Comparison of ENCODE assay signal across 1 cellular context in the genomic region with DNA sequence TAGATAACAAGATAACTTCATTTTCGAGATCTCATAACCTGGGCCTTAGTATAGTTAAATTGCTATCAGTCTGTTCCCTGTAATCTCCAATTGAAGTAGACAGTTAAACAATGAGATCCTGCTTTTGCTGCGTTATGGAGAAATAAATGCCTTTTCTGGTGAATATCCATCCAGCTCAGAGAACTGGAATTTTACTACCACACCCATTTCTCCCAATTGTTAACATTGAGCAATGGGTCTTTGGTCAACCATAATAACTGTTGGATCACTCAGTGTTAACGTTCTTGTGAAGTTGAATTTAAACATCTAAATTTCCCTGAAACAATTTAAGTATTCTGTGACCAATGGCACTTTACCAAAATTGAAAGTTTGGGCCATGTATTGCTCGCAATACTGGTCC.
A peak's percentile ranks its signal among the peaks of the same experiment; 100 is the strongest.
TF ChIP-seq lines count a peak whose summit lies in the region.

No MANE protein-coding gene starts in this region.

TF ChIP-seq in HepG2, 621 proteins besides CTCF, POLR2A, EP300 and RAD21:
- no peak for TF ChIP-seq ZNF496 (CRISPR knock-in tag; IDR thresholded peaks at IDR 0.05; ENCODE audit: insufficient replicate concordance)
- no peak for TF ChIP-seq NR2F2 (IDR thresholded peaks at IDR 0.05; ENCODE audit: borderline replicate concordance, low read depth)
- TF ChIP-seq REXO4 (CRISPR knock-in tag; IDR thresholded peaks at IDR 0.05; ENCODE audit: borderline replicate concordance) = no peak
- TF ChIP-seq ZNF619 (CRISPR knock-in tag; IDR thresholded peaks at IDR 0.05) = no peak
- TF ChIP-seq ZNF773 (CRISPR knock-in tag; IDR thresholded peaks at IDR 0.05; ENCODE audit: borderline replicate concordance) = no peak
- 0 out of 2 replicates have a peak, but pooled peaks have one; percentile 24 for TF ChIP-seq RBFOX2 (IDR thresholded peaks at IDR 0.05; ENCODE audit: low read depth, low read length)
- TF ChIP-seq SMAD9 (CRISPR knock-in tag; IDR thresholded peaks at IDR 0.05) = no peak
- no peak for TF ChIP-seq SOX13 (IDR thresholded peaks at IDR 0.05)
- 0 out of 4 replicates have a peak, but pooled peaks of 1 of the 2 experiments have one; percentile 26 for TF ChIP-seq SOX13 (CRISPR knock-in tag; conservative IDR thresholded peaks at IDR 0.05 in 1 of 2, IDR thresholded peaks at IDR 0.05 in 1 of 2)
- no peak for TF ChIP-seq TAF1 (CRISPR knock-in tag; IDR thresholded peaks at IDR 0.05)
- no peak for TF ChIP-seq ZNF674 (CRISPR knock-in tag; IDR thresholded peaks at IDR 0.05; ENCODE audit: low read depth)
- TF ChIP-seq CEBPG (CRISPR knock-in tag; IDR thresholded peaks at IDR 0.05) = peak; percentile 53
- TF ChIP-seq, protein P1, sequence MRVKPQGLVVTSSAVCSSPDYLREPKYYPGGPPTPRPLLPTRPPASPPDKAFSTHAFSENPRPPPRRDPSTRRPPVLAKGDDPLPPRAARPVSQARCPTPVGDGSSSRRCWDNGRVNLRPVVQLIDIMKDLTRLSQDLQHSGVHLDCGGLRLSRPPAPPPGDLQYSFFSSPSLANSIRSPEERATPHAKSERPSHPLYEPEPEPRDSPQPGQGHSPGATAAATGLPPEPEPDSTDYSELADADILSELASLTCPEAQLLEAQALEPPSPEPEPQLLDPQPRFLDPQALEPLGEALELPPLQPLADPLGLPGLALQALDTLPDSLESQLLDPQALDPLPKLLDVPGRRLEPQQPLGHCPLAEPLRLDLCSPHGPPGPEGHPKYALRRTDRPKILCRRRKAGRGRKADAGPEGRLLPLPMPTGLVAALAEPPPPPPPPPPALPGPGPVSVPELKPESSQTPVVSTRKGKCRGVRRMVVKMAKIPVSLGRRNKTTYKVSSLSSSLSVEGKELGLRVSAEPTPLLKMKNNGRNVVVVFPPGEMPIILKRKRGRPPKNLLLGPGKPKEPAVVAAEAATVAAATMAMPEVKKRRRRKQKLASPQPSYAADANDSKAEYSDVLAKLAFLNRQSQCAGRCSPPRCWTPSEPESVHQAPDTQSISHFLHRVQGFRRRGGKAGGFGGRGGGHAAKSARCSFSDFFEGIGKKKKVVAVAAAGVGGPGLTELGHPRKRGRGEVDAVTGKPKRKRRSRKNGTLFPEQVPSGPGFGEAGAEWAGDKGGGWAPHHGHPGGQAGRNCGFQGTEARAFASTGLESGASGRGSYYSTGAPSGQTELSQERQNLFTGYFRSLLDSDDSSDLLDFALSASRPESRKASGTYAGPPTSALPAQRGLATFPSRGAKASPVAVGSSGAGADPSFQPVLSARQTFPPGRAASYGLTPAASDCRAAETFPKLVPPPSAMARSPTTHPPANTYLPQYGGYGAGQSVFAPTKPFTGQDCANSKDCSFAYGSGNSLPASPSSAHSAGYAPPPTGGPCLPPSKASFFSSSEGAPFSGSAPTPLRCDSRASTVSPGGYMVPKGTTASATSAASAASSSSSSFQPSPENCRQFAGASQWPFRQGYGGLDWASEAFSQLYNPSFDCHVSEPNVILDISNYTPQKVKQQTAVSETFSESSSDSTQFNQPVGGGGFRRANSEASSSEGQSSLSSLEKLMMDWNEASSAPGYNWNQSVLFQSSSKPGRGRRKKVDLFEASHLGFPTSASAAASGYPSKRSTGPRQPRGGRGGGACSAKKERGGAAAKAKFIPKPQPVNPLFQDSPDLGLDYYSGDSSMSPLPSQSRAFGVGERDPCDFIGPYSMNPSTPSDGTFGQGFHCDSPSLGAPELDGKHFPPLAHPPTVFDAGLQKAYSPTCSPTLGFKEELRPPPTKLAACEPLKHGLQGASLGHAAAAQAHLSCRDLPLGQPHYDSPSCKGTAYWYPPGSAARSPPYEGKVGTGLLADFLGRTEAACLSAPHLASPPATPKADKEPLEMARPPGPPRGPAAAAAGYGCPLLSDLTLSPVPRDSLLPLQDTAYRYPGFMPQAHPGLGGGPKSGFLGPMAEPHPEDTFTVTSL (CRISPR knock-in tag; IDR thresholded peaks at IDR 0.05; ENCODE audit: borderline replicate concordance) = no peak
- 0 out of 2 replicates have a peak, but pooled peaks have one; percentile 28 for TF ChIP-seq ARID2 (CRISPR knock-in tag; IDR thresholded peaks at IDR 0.05; ENCODE audit: borderline replicate concordance)
- TF ChIP-seq, protein P2, sequence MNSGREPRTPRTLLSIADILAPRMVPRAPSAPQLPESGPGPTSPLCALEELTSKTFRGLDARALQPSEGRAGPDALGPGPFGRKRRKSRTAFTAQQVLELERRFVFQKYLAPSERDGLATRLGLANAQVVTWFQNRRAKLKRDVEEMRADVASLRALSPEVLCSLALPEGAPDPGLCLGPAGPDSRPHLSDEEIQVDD (CRISPR knock-in tag; IDR thresholded peaks at IDR 0.05; ENCODE audit: borderline replicate concordance) = no peak
- TF ChIP-seq, protein P3, sequence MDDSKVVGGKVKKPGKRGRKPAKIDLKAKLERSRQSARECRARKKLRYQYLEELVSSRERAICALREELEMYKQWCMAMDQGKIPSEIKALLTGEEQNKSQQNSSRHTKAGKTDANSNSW (CRISPR knock-in tag; IDR thresholded peaks at IDR 0.05; ENCODE audit: borderline replicate concordance) = no peak
- no peak for TF ChIP-seq MIXL1 (CRISPR knock-in tag; IDR thresholded peaks at IDR 0.05)
- 0 out of 2 replicates have a peak, but pooled peaks have one; percentile 41 for TF ChIP-seq ZNF644 (CRISPR knock-in tag; IDR thresholded peaks at IDR 0.05; ENCODE audit: low read depth)
- TF ChIP-seq JDP2 (CRISPR knock-in tag; IDR thresholded peaks at IDR 0.05; ENCODE audit: borderline replicate concordance) = no peak
- TF ChIP-seq, protein P4, sequence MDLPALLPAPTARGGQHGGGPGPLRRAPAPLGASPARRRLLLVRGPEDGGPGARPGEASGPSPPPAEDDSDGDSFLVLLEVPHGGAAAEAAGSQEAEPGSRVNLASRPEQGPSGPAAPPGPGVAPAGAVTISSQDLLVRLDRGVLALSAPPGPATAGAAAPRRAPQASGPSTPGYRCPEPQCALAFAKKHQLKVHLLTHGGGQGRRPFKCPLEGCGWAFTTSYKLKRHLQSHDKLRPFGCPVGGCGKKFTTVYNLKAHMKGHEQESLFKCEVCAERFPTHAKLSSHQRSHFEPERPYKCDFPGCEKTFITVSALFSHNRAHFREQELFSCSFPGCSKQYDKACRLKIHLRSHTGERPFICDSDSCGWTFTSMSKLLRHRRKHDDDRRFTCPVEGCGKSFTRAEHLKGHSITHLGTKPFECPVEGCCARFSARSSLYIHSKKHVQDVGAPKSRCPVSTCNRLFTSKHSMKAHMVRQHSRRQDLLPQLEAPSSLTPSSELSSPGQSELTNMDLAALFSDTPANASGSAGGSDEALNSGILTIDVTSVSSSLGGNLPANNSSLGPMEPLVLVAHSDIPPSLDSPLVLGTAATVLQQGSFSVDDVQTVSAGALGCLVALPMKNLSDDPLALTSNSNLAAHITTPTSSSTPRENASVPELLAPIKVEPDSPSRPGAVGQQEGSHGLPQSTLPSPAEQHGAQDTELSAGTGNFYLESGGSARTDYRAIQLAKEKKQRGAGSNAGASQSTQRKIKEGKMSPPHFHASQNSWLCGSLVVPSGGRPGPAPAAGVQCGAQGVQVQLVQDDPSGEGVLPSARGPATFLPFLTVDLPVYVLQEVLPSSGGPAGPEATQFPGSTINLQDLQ (CRISPR knock-in tag; IDR thresholded peaks at IDR 0.05) = no peak
TF ChIP-seq in HepG2: peak in this region for 5.
